28 cellular contexts compared by ENCODE assay signal in genomic region chrX:103571726-103572125, GRCh38. TPM values are rescaled to one million over a fixed set of nuclear protein-coding genes. Genes with fewer than 3 reads are reported as not detected.
"Had no signal": no experiment of that assay in that cellular context is flagged by ENCODE, and none has a peak within 500 bp of the region (broad histone marks: within the 10 kb centered on the region; RNA-seq: fewer than 3 reads in every experiment).

No MANE protein-coding gene starts in this region.

- H3K4me1 Mint-ChIP-seq: endodermal cell, mesothelial cell of epicardium had no signal

- H3K36me3 ChIP-seq: colonic mucosa, esophagus squamous epithelium, gastrocnemius medialis, heart right ventricle, left lung, lower lobe of right lung had no signal

- H3K4me3 Mint-ChIP-seq: dendritic cell treated with granulocyte-macrophage colony-stimulating factor and Interleukin-4, amounts not matched to agents 40 ng/mL and 50 ng/mL, for 4 days; effector memory CD8-positive, alpha-beta T cell; endodermal cell; mesothelial cell of epicardium had no signal

- H3K9me3 ChIP-seq: colonic mucosa, esophagus squamous epithelium, gastrocnemius medialis, heart right ventricle, left lung, lower lobe of right lung, mucosa of descending colon had no signal

- H3K27me3 ChIP-seq: esophagus squamous epithelium, gastrocnemius medialis, left lung had no signal

- H3K36me3 Mint-ChIP-seq: mesothelial cell of epicardium had no signal

- FAIRE-seq: endometrium, keratinocyte had no signal

- ATAC-seq: effector memory CD8-positive, alpha-beta T cell; esophagus mucosa; gastrocnemius medialis; heart right ventricle; left cardiac atrium; left lung; left ventricle myocardium superior; lower lobe of right lung; mucosa of descending colon had no signal

- H3K4me3 ChIP-seq: colonic mucosa, esophagus squamous epithelium, gastrocnemius medialis, heart right ventricle, left lung, lower lobe of right lung, mucosa of descending colon had no signal

- H3K9me3 Mint-ChIP-seq: dendritic cell treated with granulocyte-macrophage colony-stimulating factor and Interleukin-4, amounts not matched to agents 40 ng/mL and 50 ng/mL, for 4 days; effector memory CD8-positive, alpha-beta T cell; endodermal cell had no signal

- H3K4me1 ChIP-seq: colonic mucosa, esophagus squamous epithelium, gastrocnemius medialis, heart right ventricle, left lung, lower lobe of right lung had no signal

- H3K27ac ChIP-seq: colonic mucosa, epithelial cell of prostate, esophagus squamous epithelium, gastrocnemius medialis, heart right ventricle, left lung, lower lobe of right lung had no signal

- H3K27ac Mint-ChIP-seq: dendritic cell treated with granulocyte-macrophage colony-stimulating factor and Interleukin-4, amounts not matched to agents 40 ng/mL and 50 ng/mL, for 4 days; effector memory CD8-positive, alpha-beta T cell; endodermal cell; mesothelial cell of epicardium had no signal

- H3K27me3 Mint-ChIP-seq: dendritic cell treated with granulocyte-macrophage colony-stimulating factor and Interleukin-4, amounts not matched to agents 40 ng/mL and 50 ng/mL, for 4 days; effector memory CD8-positive, alpha-beta T cell had no signal

- DNase-seq: colonic mucosa; cortex of kidney; effector CD8-positive, alpha-beta T cell; effector memory CD8-positive, alpha-beta T cell; endodermal cell; erythroblast; esophagus squamous epithelium; foreskin fibroblast; foreskin melanocyte; gastrocnemius medialis; glutamatergic neuron; head of caudate nucleus; heart right ventricle; hippocampal formation; left cardiac atrium; left lung; left ventricle myocardium superior; lower lobe of right lung; mesenchymal stem cell; mucosa of descending colon had no signal

RNA-seq across cellular contexts. Expression of gene RAB40A, which starts 52.4 kb away (rescaled TPM):
- total RNA-seq: dermis microvascular lymphatic vessel endothelial cell, gastrocnemius medialis, mesenteric fat pad had no signal
